Comparison of ENCODE assay signal across 8 cellular contexts in genomic region chr17:37359682-37360188, GRCh38. TPM values are rescaled to one million over a fixed set of nuclear protein-coding genes. Genes with fewer than 3 reads are reported as not detected.
DNase-seq lines count a peak whose midpoint lies in the region; ATAC-seq and TF ChIP-seq lines count a peak whose summit lies in the region.

No MANE protein-coding gene starts in this region.

- no peak overlapping the region for H4K5ac ChIP-seq in H9 (ENCODE audit: insufficient read length, low read depth, low read length)

- H3K14ac ChIP-seq in H9 (ENCODE audit: insufficient read depth, low read length), result peak overlapping the region; percentile 21

- no peak overlapping the region for H2AK5ac ChIP-seq in H9 (ENCODE audit: insufficient read length, low read length)

- H3K27ac Mint-ChIP-seq in H9, result peak overlapping the region; percentile 55 to 96 (median 94); a peak in 6 of 7 replicates

- no peak overlapping the region for H2BK15ac ChIP-seq in H9 (ENCODE audit: low read depth, low read length)

- no CpG with 5 or more reads among the region's 18 CpGs for WGBS in H9 (ENCODE audit: extremely low coverage, insufficient read length, low lambda C conversion rate)

- H3K4me1 ChIP-seq in H9 (ENCODE audit: insufficient read depth, low read length) (peaks cover 3% of the 10 kb centered on the region), foreskin keratinocyte (peaks cover 27% of the 10 kb centered on the region)

- peak overlapping the region; percentile 45 for H3K4me2 ChIP-seq in H9 (ENCODE audit: insufficient read depth, insufficient read length, low read length)

- H3K79me1 ChIP-seq in H9 (ENCODE audit: insufficient read depth, low read depth, low read length, poor library complexity, severe bottlenecking), result no peaks in the 10 kb centered on the region

- no peak overlapping the region for H2BK120ac ChIP-seq in H9 (ENCODE audit: low read depth, low read length, poor library complexity, severe bottlenecking)

- H2BK12ac ChIP-seq in H9 (ENCODE audit: insufficient read length, low read depth, low read length), result no peak overlapping the region

- H3K9me3 ChIP-seq in H9 (ENCODE audit: control insufficient read depth, low read depth, low read length) (no peaks in the 10 kb centered on the region), WERI-Rb-1 (ENCODE audit: severe bottlenecking) (no peaks in the 10 kb centered on the region)

- H3K56ac ChIP-seq in H9 (ENCODE audit: insufficient read length, low read depth, low read length), result no peak overlapping the region

- no peak for TF ChIP-seq CTCF in H9 (conservative IDR thresholded peaks at IDR 0.05)
- TF ChIP-seq CTCF in WERI-Rb-1 (IDR thresholded peaks at IDR 0.05; ENCODE audit: low read depth, low read length), result no peak
- TF ChIP-seq CTCF in foreskin keratinocyte (conservative IDR thresholded peaks at IDR 0.05), result no peak

- H3K36me3 Mint-ChIP-seq in H9 (ENCODE audit: insufficient read depth in 1 of 3, low read depth in 3 of 3), result peaks cover 3 to 5% (median 4%) of the 10 kb centered on the region in 3 experiments

- DNase-seq in H9 (no peak), WERI-Rb-1 (no peak), foreskin keratinocyte (peak in 1 of 2 donors; percentile 40), renal cortical epithelial cell (ENCODE audit: low read depth) (peak; percentile 36), NCI-H345 (lab: John Stamatoyannopoulos, UW) (no peak)

- H3K27me3 Mint-ChIP-seq in H9 (ENCODE audit: low read depth), result no peaks in the 10 kb centered on the region

- peak overlapping the region; percentile 32 for H2AFZ ChIP-seq in H9 (ENCODE audit: low read length)

- H3T11ph ChIP-seq in H9 (ENCODE audit: low read length), result no peak overlapping the region

- no peak overlapping the region for H4K91ac ChIP-seq in H9 (ENCODE audit: insufficient read length, low read depth, low read length)

- H3K4me3 ChIP-seq in WERI-Rb-1 (ENCODE audit: low read depth, low read length), result peak overlapping the region; percentile 43

- H3K4me1 Mint-ChIP-seq in H9, result peaks cover 29 to 33% of the 10 kb centered on the region in 2 experiments

- H4K8ac ChIP-seq in H9 (replicated peaks; ENCODE audit: insufficient read length, low read depth, low read length), result no peak overlapping the region

- H3K9ac ChIP-seq in H9 (ENCODE audit: extremely low read depth, insufficient read length, low read length), result peak overlapping the region; percentile 9

- no peak overlapping the region for H2BK20ac ChIP-seq in H9 (ENCODE audit: low read depth, low read length, poor library complexity, severe bottlenecking)

- H3K23me2 ChIP-seq in H9 (ENCODE audit: insufficient read length, low read depth, low read length, poor library complexity, severe bottlenecking), result peaks cover 16% of the 10 kb centered on the region

- H4K20me1 ChIP-seq in H9 (ENCODE audit: control insufficient read depth, insufficient read depth, insufficient read length), result no peaks in the 10 kb centered on the region

- H3K36me3 ChIP-seq in WERI-Rb-1, result peaks cover 12% of the 10 kb centered on the region

- no peak overlapping the region for H3K23ac ChIP-seq in H9 (ENCODE audit: insufficient read length, low read depth, low read length)

- peak overlapping the region; percentile 35 for H3K18ac ChIP-seq in H9 (ENCODE audit: insufficient read length, low read depth, low read length)

- peaks cover 20% of the 10 kb centered on the region; the same call in 1 of the 2 replicates for H3K79me2 ChIP-seq in H9 (ENCODE audit: insufficient read depth, low read length)

- ATAC-seq in foreskin keratinocyte (no peak), HG03095 (IDR thresholded peaks at IDR 0.05; ENCODE audit: unreplicated experiment) (no peak), HG02970 (IDR thresholded peaks at IDR 0.05; ENCODE audit: low FRiP score, unreplicated experiment) (no peak), HG02870 (IDR thresholded peaks at IDR 0.05; ENCODE audit: unreplicated experiment) (no peak)

- H3K9me3 Mint-ChIP-seq in H9, result no peaks in the 10 kb centered on the region

- H3K27ac ChIP-seq in H9 (ENCODE audit: insufficient read length, low read depth, low read length) (peak overlapping the region; percentile 35), WERI-Rb-1 (peak overlapping the region; percentile 88), foreskin keratinocyte (peak overlapping the region; percentile 87)

- H3K27me3 ChIP-seq in H9 (ENCODE audit: insufficient read depth, low read length) (no peaks in the 10 kb centered on the region), WERI-Rb-1 (ENCODE audit: insufficient read depth, low read depth, severe bottlenecking) (no peaks in the 10 kb centered on the region), foreskin keratinocyte (no peaks in the 10 kb centered on the region)

- H3K4me3 Mint-ChIP-seq in H9, result peak overlapping the region; percentile 53 to 70

- H2BK5ac ChIP-seq in H9 (ENCODE audit: insufficient read length, low read length), result no peak overlapping the region

- no peak overlapping the region for H3K4ac ChIP-seq in H9 (ENCODE audit: low read depth, low read length)

RNA-seq across cellular contexts. Expression of gene C17orf78, which starts 16.1 kb away (rescaled TPM):
- total RNA-seq in H9 (2021), result not detected in 2 replicates
- not detected in 2 replicates for total RNA-seq in foreskin keratinocyte
- not detected in 2 replicates for polyA plus RNA-seq in foreskin keratinocyte
- not detected in 2 replicates for total RNA-seq in renal cortical epithelial cell

RNA-seq across cellular contexts. Expression of gene ACACA, which starts 46.9 kb away (rescaled TPM):
- total RNA-seq in H9 (2021) (123 and 135 TPM in 2 replicates), foreskin keratinocyte (89.8 and 90.2 TPM in 2 replicates), renal cortical epithelial cell (46.4 and 77.5 TPM in 2 replicates)
- polyA plus RNA-seq in foreskin keratinocyte, result 30.1 and 33.2 TPM in 2 replicates

RNA-seq across cellular contexts. Expression of gene TADA2A, which starts 47.0 kb away (rescaled TPM):
- total RNA-seq in H9 (2021) (20.9 and 25.2 TPM in 2 replicates), foreskin keratinocyte (14.2 and 16.0 TPM in 2 replicates), renal cortical epithelial cell (14.5 and 15.5 TPM in 2 replicates)
- polyA plus RNA-seq in foreskin keratinocyte, result 7.2 and 8.9 TPM in 2 replicates

Comparison
In these comparisons a context has a peak if more than half of its experiments do, and no peak if none do; other contexts are left out.
1. H3K27ac ChIP-seq: peak in every context shown above with its lines; median percentile 88 in WERI-Rb-1; 87 in foreskin keratinocyte; 35 in H9.